In genomic region chr16:85759136-85759535, GRCh38 we compare ENCODE assay signal across 15 cellular contexts. TPM values are rescaled to one million over a fixed set of nuclear protein-coding genes. Genes with fewer than 3 reads are reported as not detected.
DNase-seq lines count a peak whose midpoint lies in the region; ATAC-seq, FAIRE-seq and TF ChIP-seq lines count a peak whose summit lies in the region.
"Had no signal": no experiment of that assay in that cellular context is flagged by ENCODE, and none has a peak within 500 bp of the region (broad histone marks: within the 10 kb centered on the region; RNA-seq: fewer than 3 reads in every experiment).

No MANE protein-coding gene starts in this region.

- DNase-seq in right lobe of liver: no peak
- DNase-seq in HepG2 (ENCODE audit: low spot score): no peak
- no peak for DNase-seq in activated naive CD8-positive, alpha-beta T cell treated with anti-CD3 and anti-CD28 coated beads, Interleukin-2, amount 10 ng/mL, durations not matched to agents 7 days and 5 days
- peak; percentile 60 for DNase-seq in stimulated activated naive B cell treated with anti-CD40 and anti-IgM and Interleukin-4, amounts not matched to agents 10 μg/mL and 1 μg/mL and 100 μg/mL, for 72 hours
- DNase-seq in DMS53 treated with DMSO at 0.1 percent for 48 hours (lab: John Stamatoyannopoulos, UW; ENCODE audit: unreplicated experiment): no peak
- DNase-seq in Ammon's horn (ENCODE audit: low spot score): no peak
- no peak for DNase-seq in stimulated activated CD4-positive, alpha-beta T cell treated with anti-CD3 and anti-CD28 coated beads, Interleukin-15, amount 100 ng/mL, for 24 hours
- DNase-seq: NCI-H1694 treated with DMSO at 0.1 percent for 48 hours had no signal

- H4K20me1 ChIP-seq in HepG2 (ENCODE audit: insufficient read depth, low read length): no peaks in the 10 kb centered on the region
- peaks cover 3% of the 10 kb centered on the region; the same call in 1 of the 2 replicates for H4K20me1 ChIP-seq in OCI-LY3 (ENCODE audit: insufficient read depth, low read length)

- no peak overlapping the region for H3K4me3 Mint-ChIP-seq in activated naive CD8-positive, alpha-beta T cell treated with anti-CD3 and anti-CD28 coated beads, Interleukin-2, amount 10 ng/mL, durations not matched to agents 7 days and 5 days
- peak overlapping the region; percentile 2 to 48 for H3K4me3 Mint-ChIP-seq in stimulated activated naive B cell treated with anti-CD40 and anti-IgM and Interleukin-4, amounts not matched to agents 10 μg/mL and 1 μg/mL and 100 μg/mL, for 72 hours

- POLR2A ChIA-PET in HepG2 (lab: Yijun Ruan, JAX): no interaction called here
- POLR2A ChIA-PET in activated naive CD8-positive, alpha-beta T cell treated with anti-CD3 and anti-CD28 coated beads, Interleukin-2, amount 10 ng/mL, durations not matched to agents 7 days and 5 days (lab: Charles Lee): no interaction called here

- TF ChIP-seq RAD21 in HepG2 (CRISPR knock-in tag; IDR thresholded peaks at IDR 0.05): no peak

- BruUV-seq in HepG2 (replicated peaks; lab: Mats Ljungman, UMichigan): no TSS peak

- H3K36me3 Mint-ChIP-seq in activated naive CD8-positive, alpha-beta T cell treated with anti-CD3 and anti-CD28 coated beads, Interleukin-2, amount 10 ng/mL, durations not matched to agents 7 days and 5 days: no peaks in the 10 kb centered on the region
- no peaks in the 10 kb centered on the region for H3K36me3 Mint-ChIP-seq in stimulated activated naive B cell treated with anti-CD40 and anti-IgM and Interleukin-4, amounts not matched to agents 10 μg/mL and 1 μg/mL and 100 μg/mL, for 72 hours

- TF ChIP-seq CTCF in right lobe of liver (IDR thresholded peaks at IDR 0.05): no peak
- TF ChIP-seq CTCF in HepG2 (CRISPR knock-in tag; IDR thresholded peaks at IDR 0.05): no peak
- TF ChIP-seq CTCF in OCI-LY3 (IDR thresholded peaks at IDR 0.05; ENCODE audit: low read depth, low read length): no peak

- no peaks in the 10 kb centered on the region for H3K9me3 Mint-ChIP-seq in activated naive CD8-positive, alpha-beta T cell treated with anti-CD3 and anti-CD28 coated beads, Interleukin-2, amount 10 ng/mL, durations not matched to agents 7 days and 5 days
- H3K9me3 Mint-ChIP-seq in stimulated activated naive B cell treated with anti-CD40 and anti-IgM and Interleukin-4, amounts not matched to agents 10 μg/mL and 1 μg/mL and 100 μg/mL, for 72 hours: peaks cover 0 to 2% of the 10 kb centered on the region in 2 donors

- H3K9me3 ChIP-seq in right lobe of liver (no peaks in the 10 kb centered on the region), HepG2 (ENCODE audit: low read length) (no peaks in the 10 kb centered on the region), OCI-LY3 (ENCODE audit: insufficient read depth, low read length) (no peaks in the 10 kb centered on the region)
- H3K9me3 ChIP-seq: gastroesophageal sphincter had no signal

- 48% methylated on average over 14 of the region's 16 CpGs for WGBS in right lobe of liver (ENCODE audit: insufficient coverage, low coverage, low lambda C conversion rate, missing lambda C conversion rate)
- 46% methylated on average over 14 of the region's 16 CpGs for WGBS in HepG2 (ENCODE audit: low lambda C conversion rate)

- H3K79me2 ChIP-seq in HepG2 (ENCODE audit: insufficient read depth, low read length) (no peaks in the 10 kb centered on the region), OCI-LY3 (ENCODE audit: low read length) (no peaks in the 10 kb centered on the region)

- intact Hi-C loops in right lobe of liver (cut with DNase I) (no loop called here), HepG2 (cut with micrococcal nuclease; ENCODE audit: unreplicated experiment) (no loop called here)

- H3K36me3 ChIP-seq in right lobe of liver (no peaks in the 10 kb centered on the region), HepG2 (replicated peaks in 1 of 2; ENCODE audit: control insufficient read depth in 1 of 2, insufficient read depth in 2 of 2, low read length in 2 of 2) (no peaks in the 10 kb centered on the region), OCI-LY3 (replicated peaks; ENCODE audit: low read depth, low read length) (no peaks in the 10 kb centered on the region)
- H3K36me3 ChIP-seq: gastroesophageal sphincter had no signal

- ATAC-seq in right lobe of liver (peak in 3 of 4 donors; percentile 16 to 41 (median 18)), HepG2 (no peak)
- peak; percentile 24 for ATAC-seq in activated naive CD8-positive, alpha-beta T cell treated with anti-CD3 and anti-CD28 coated beads, Interleukin-2, amount 10 ng/mL, durations not matched to agents 7 days and 5 days (ENCODE audit: low read depth)
- ATAC-seq in stimulated activated naive B cell treated with anti-CD40 and anti-IgM and Interleukin-4, amounts not matched to agents 10 μg/mL and 1 μg/mL and 100 μg/mL, for 72 hours (replicated peaks): peak; percentile 33 to 52
- ATAC-seq: gastroesophageal sphincter had no signal

- H3K27me3 ChIP-seq in right lobe of liver: no peaks in the 10 kb centered on the region
- H3K27me3 ChIP-seq in HepG2 (ENCODE audit: control insufficient read depth in 1 of 2, insufficient read depth in 2 of 2, low read length in 2 of 2): peaks cover 17 to 73% of the 10 kb centered on the region in 2 experiments
- peaks cover 74% of the 10 kb centered on the region for H3K27me3 ChIP-seq in OCI-LY3 (ENCODE audit: low read depth, low read length)

- TF ChIP-seq POLR2A in right lobe of liver (IDR thresholded peaks at IDR 0.05) (no peak), HepG2 (IDR thresholded peaks at IDR 0.05; ENCODE audit: insufficient read depth in 1 of 2, low read depth in 2 of 2, low read length in 2 of 2) (no peak)

- peaks cover 21% of the 10 kb centered on the region for H3K27me3 Mint-ChIP-seq in activated naive CD8-positive, alpha-beta T cell treated with anti-CD3 and anti-CD28 coated beads, Interleukin-2, amount 10 ng/mL, durations not matched to agents 7 days and 5 days
- H3K27me3 Mint-ChIP-seq in stimulated activated naive B cell treated with anti-CD40 and anti-IgM and Interleukin-4, amounts not matched to agents 10 μg/mL and 1 μg/mL and 100 μg/mL, for 72 hours: no peaks in the 10 kb centered on the region

- H3K9ac ChIP-seq in HepG2 (ENCODE audit: insufficient read depth, low read depth, low read length) (no peak overlapping the region), OCI-LY3 (ENCODE audit: low read length) (no peak overlapping the region)
- H3K9ac ChIP-seq: KMS-11 had no signal

- CTCF ChIA-PET in HepG2 (lab: Yijun Ruan, JAX; ENCODE audit: low intra/inter-chr PET ratio, low total read pairs): no interaction called here

- in situ Hi-C loops in HepG2 (cut with HindIII; ENCODE audit: extremely low pct_ligation_motif_present, low pct_unique_long_range_greater_than_20kb): no loop called here

- H3K4me3 ChIP-seq in right lobe of liver (no peak overlapping the region), HepG2 (replicated peaks in 1 of 3; ENCODE audit: insufficient read depth in 1 of 3, low read depth in 2 of 3, low read length in 3 of 3) (no peak overlapping the region), OCI-LY3 (ENCODE audit: low read length) (peak overlapping the region; percentile 38; the same call in 1 of the 2 replicates)
- H3K4me3 ChIP-seq: coronary artery, gastroesophageal sphincter had no signal

- H3K27ac Mint-ChIP-seq in activated naive CD8-positive, alpha-beta T cell treated with anti-CD3 and anti-CD28 coated beads, Interleukin-2, amount 10 ng/mL, durations not matched to agents 7 days and 5 days: no peak overlapping the region
- H3K27ac Mint-ChIP-seq in stimulated activated naive B cell treated with anti-CD40 and anti-IgM and Interleukin-4, amounts not matched to agents 10 μg/mL and 1 μg/mL and 100 μg/mL, for 72 hours: peak overlapping the region; percentile 15

- FAIRE-seq in HepG2 (lab: Jason Lieb, UNC): no peak
- FAIRE-seq: A204.1, GM19239 had no signal

- no peak for TF ChIP-seq EP300 in HepG2 (IDR thresholded peaks at IDR 0.05; ENCODE audit: low read depth in 2 of 2, low read length in 2 of 2)
- no peak for TF ChIP-seq EP300 in HepG2 (CRISPR knock-in tag; IDR thresholded peaks at IDR 0.05; ENCODE audit: borderline replicate concordance)

- no peak overlapping the region for H3K27ac ChIP-seq in right lobe of liver
- no peak overlapping the region for H3K27ac ChIP-seq in HepG2 (ENCODE audit: extremely low read length, insufficient read depth, low read length)
- no peak overlapping the region for H3K27ac ChIP-seq in OCI-LY3 (ENCODE audit: low read length)
- H3K27ac ChIP-seq: coronary artery, epithelial cell of prostate, gastroesophageal sphincter, KMS-11 had no signal

- H2AFZ ChIP-seq in HepG2 (ENCODE audit: low read length) (no peak overlapping the region), OCI-LY3 (ENCODE audit: low read depth, low read length) (no peak overlapping the region)

- H3K4me1 ChIP-seq in right lobe of liver: no peaks in the 10 kb centered on the region
- H3K4me1 ChIP-seq in HepG2 (ENCODE audit: insufficient read depth, low read length): no peaks in the 10 kb centered on the region
- peaks cover 54% of the 10 kb centered on the region for H3K4me1 ChIP-seq in OCI-LY3 (ENCODE audit: low read length)
- H3K4me1 ChIP-seq: gastroesophageal sphincter had no signal

- H3K4me1 Mint-ChIP-seq in activated naive CD8-positive, alpha-beta T cell treated with anti-CD3 and anti-CD28 coated beads, Interleukin-2, amount 10 ng/mL, durations not matched to agents 7 days and 5 days: peaks cover 10% of the 10 kb centered on the region
- H3K4me1 Mint-ChIP-seq in stimulated activated naive B cell treated with anti-CD40 and anti-IgM and Interleukin-4, amounts not matched to agents 10 μg/mL and 1 μg/mL and 100 μg/mL, for 72 hours: peaks cover 46 to 82% of the 10 kb centered on the region in 2 donors

- H3K4me2 ChIP-seq in HepG2 (ENCODE audit: low read depth, low read length) (no peak overlapping the region), OCI-LY3 (ENCODE audit: low read length) (peak overlapping the region; percentile 50)
- H3K4me2 ChIP-seq: KMS-11 had no signal

RNA-seq across cellular contexts. Expression of gene C16orf74, which starts 8.2 kb away (rescaled TPM):
- total RNA-seq in right lobe of liver (under 1 TPM in 4 of 6 experiments, not detected in 2; 0.31 to 0.98 (median 0.70) TPM), HepG2 (2016; rRNA removed; fragmentation: Illumina TruSeq; extraction: Trizol) (0.13 TPM in 1 of 2 replicates, not detected in the other)
- 0.35 TPM in 1 of 2 replicates, not detected in the other for total RNA-seq in HepG2 (2016; cell fraction: cytosol; rRNA removed; fragmentation: Illumina TruSeq; extraction: Trizol; ENCODE audit: low read depth)
- total RNA-seq in HepG2 (2016; cell fraction: insoluble cytoplasmic fraction; rRNA removed; fragmentation: Illumina TruSeq; extraction: Trizol): not detected in 2 replicates
- not detected in 2 replicates for total RNA-seq in HepG2 (2016; cell fraction: membrane; rRNA removed; fragmentation: Illumina TruSeq; extraction: Trizol)
- total RNA-seq in HepG2 (2016; cell fraction: nucleus; rRNA removed; fragmentation: Illumina TruSeq; extraction: Trizol): not detected in 2 replicates
- 0.26 and 0.29 TPM in 2 replicates for polyA plus RNA-seq in HepG2 (2011; rRNA removed)
- 0.13 and 0.28 TPM in 2 replicates for polyA plus RNA-seq in HepG2 (2011; cell fraction: cytosol; rRNA removed)
- polyA plus RNA-seq in HepG2 (2011; cell fraction: nucleus; rRNA removed): 0.16 and 0.37 TPM in 2 replicates
- polyA plus RNA-seq in HepG2 (2012): not detected in 2 replicates
- 0.35 and 0.65 TPM in 2 replicates for polyA plus RNA-seq in HepG2 (2016; cell fraction: cytosol; fragmentation: Illumina TruSeq; extraction: Trizol; ENCODE audit: low read depth)
- polyA plus RNA-seq in HepG2 (2016; cell fraction: insoluble cytoplasmic fraction; fragmentation: Illumina TruSeq; extraction: Trizol; ENCODE audit: low read depth): not detected in 2 replicates
- polyA plus RNA-seq in HepG2 (2016; cell fraction: membrane; fragmentation: Illumina TruSeq; extraction: Trizol; ENCODE audit: low read depth): 0.33 TPM in 1 of 2 replicates, not detected in the other
- polyA plus RNA-seq in HepG2 (2016; cell fraction: nucleus; fragmentation: Illumina TruSeq; extraction: Trizol; ENCODE audit: insufficient read depth, low read depth): not detected in 2 replicates
- 0.44 and 7.8 TPM in 2 replicates for polyA minus RNA-seq in HepG2 (2011; rRNA and poly(A)+ RNA removed; ENCODE audit: low replicate concordance)
- not detected in 2 replicates for polyA minus RNA-seq in HepG2 (2011; cell fraction: cytosol; rRNA and poly(A)+ RNA removed)
- not detected in 2 replicates for polyA minus RNA-seq in HepG2 (2011; cell fraction: nucleus; rRNA and poly(A)+ RNA removed)
- total RNA-seq in activated naive CD8-positive, alpha-beta T cell treated with anti-CD3 and anti-CD28 coated beads, Interleukin-2, amount 10 ng/mL, durations not matched to agents 7 days and 5 days: 1 to 10 TPM; 3.6 to 3.9 TPM

RNA-seq across cellular contexts. Expression of gene EMC8, which starts 40.2 kb away (rescaled TPM):
- total RNA-seq in right lobe of liver (10 to 100 TPM in 5 of 6 experiments, 1 to 10 TPM in 1; 9.2 to 22.4 (median 12.1) TPM), HepG2 (2016; rRNA removed; fragmentation: Illumina TruSeq; extraction: Trizol) (47.6 and 55.0 TPM in 2 replicates)
- 56.6 and 69.3 TPM in 2 replicates for total RNA-seq in HepG2 (2016; cell fraction: cytosol; rRNA removed; fragmentation: Illumina TruSeq; extraction: Trizol; ENCODE audit: low read depth)
- total RNA-seq in HepG2 (2016; cell fraction: insoluble cytoplasmic fraction; rRNA removed; fragmentation: Illumina TruSeq; extraction: Trizol): 42.9 and 52.9 TPM in 2 replicates
- 53.7 and 67.6 TPM in 2 replicates for total RNA-seq in HepG2 (2016; cell fraction: membrane; rRNA removed; fragmentation: Illumina TruSeq; extraction: Trizol)
- 34.0 and 36.1 TPM in 2 replicates for total RNA-seq in HepG2 (2016; cell fraction: nucleus; rRNA removed; fragmentation: Illumina TruSeq; extraction: Trizol)
- 71.6 and 76.0 TPM in 2 replicates for polyA plus RNA-seq in HepG2 (2011; rRNA removed)
- polyA plus RNA-seq in HepG2 (2011; cell fraction: cytosol; rRNA removed): 60.8 and 68.0 TPM in 2 replicates
- polyA plus RNA-seq in HepG2 (2011; cell fraction: nucleus; rRNA removed): 45.9 and 50.4 TPM in 2 replicates
- 29.9 and 30.5 TPM in 2 replicates for polyA plus RNA-seq in HepG2 (2012)
- 65.3 and 83.6 TPM in 2 replicates for polyA plus RNA-seq in HepG2 (2016; cell fraction: cytosol; fragmentation: Illumina TruSeq; extraction: Trizol; ENCODE audit: low read depth)
- 58.1 and 66.0 TPM in 2 replicates for polyA plus RNA-seq in HepG2 (2016; cell fraction: insoluble cytoplasmic fraction; fragmentation: Illumina TruSeq; extraction: Trizol; ENCODE audit: low read depth)
- 59.1 and 73.6 TPM in 2 replicates for polyA plus RNA-seq in HepG2 (2016; cell fraction: membrane; fragmentation: Illumina TruSeq; extraction: Trizol; ENCODE audit: low read depth)
- 69.1 and 78.6 TPM in 2 replicates for polyA plus RNA-seq in HepG2 (2016; cell fraction: nucleus; fragmentation: Illumina TruSeq; extraction: Trizol; ENCODE audit: insufficient read depth, low read depth)
- 61.8 and 82.3 TPM in 2 replicates for polyA minus RNA-seq in HepG2 (2011; rRNA and poly(A)+ RNA removed; ENCODE audit: low replicate concordance)
- 27.0 and 43.3 TPM in 2 replicates for polyA minus RNA-seq in HepG2 (2011; cell fraction: cytosol; rRNA and poly(A)+ RNA removed)
- 44.0 and 45.6 TPM in 2 replicates for polyA minus RNA-seq in HepG2 (2011; cell fraction: nucleus; rRNA and poly(A)+ RNA removed)
- total RNA-seq in activated naive CD8-positive, alpha-beta T cell treated with anti-CD3 and anti-CD28 coated beads, Interleukin-2, amount 10 ng/mL, durations not matched to agents 7 days and 5 days: 10 to 100 TPM; 29.2 to 34.1 TPM

RNA-seq across cellular contexts. Expression of gene COX4I1, which starts 40.4 kb away (rescaled TPM):
- 100 to 1,000 TPM; 247 to 417 (median 303) TPM for total RNA-seq in right lobe of liver
- 631 and 658 TPM in 2 replicates for total RNA-seq in HepG2 (2016; rRNA removed; fragmentation: Illumina TruSeq; extraction: Trizol)
- total RNA-seq in HepG2 (2016; cell fraction: cytosol; rRNA removed; fragmentation: Illumina TruSeq; extraction: Trizol; ENCODE audit: low read depth): 381 and 407 TPM in 2 replicates
- total RNA-seq in HepG2 (2016; cell fraction: insoluble cytoplasmic fraction; rRNA removed; fragmentation: Illumina TruSeq; extraction: Trizol): 648 and 655 TPM in 2 replicates
- total RNA-seq in HepG2 (2016; cell fraction: membrane; rRNA removed; fragmentation: Illumina TruSeq; extraction: Trizol): 496 and 528 TPM in 2 replicates
- 310 and 337 TPM in 2 replicates for total RNA-seq in HepG2 (2016; cell fraction: nucleus; rRNA removed; fragmentation: Illumina TruSeq; extraction: Trizol)
- polyA plus RNA-seq in HepG2 (2011; rRNA removed): 838 and 902 TPM in 2 replicates
- 1,053 and 1,212 TPM in 2 replicates for polyA plus RNA-seq in HepG2 (2011; cell fraction: cytosol; rRNA removed)
- polyA plus RNA-seq in HepG2 (2011; cell fraction: nucleus; rRNA removed): 388 and 389 TPM in 2 replicates
- 443 and 505 TPM in 2 replicates for polyA plus RNA-seq in HepG2 (2012)
- polyA plus RNA-seq in HepG2 (2016; cell fraction: cytosol; fragmentation: Illumina TruSeq; extraction: Trizol; ENCODE audit: low read depth): 414 and 464 TPM in 2 replicates
- 675 and 705 TPM in 2 replicates for polyA plus RNA-seq in HepG2 (2016; cell fraction: insoluble cytoplasmic fraction; fragmentation: Illumina TruSeq; extraction: Trizol; ENCODE audit: low read depth)
- polyA plus RNA-seq in HepG2 (2016; cell fraction: membrane; fragmentation: Illumina TruSeq; extraction: Trizol; ENCODE audit: low read depth): 456 and 498 TPM in 2 replicates
- polyA plus RNA-seq in HepG2 (2016; cell fraction: nucleus; fragmentation: Illumina TruSeq; extraction: Trizol; ENCODE audit: insufficient read depth, low read depth): 604 and 614 TPM in 2 replicates
- 364 and 524 TPM in 2 replicates for polyA minus RNA-seq in HepG2 (2011; rRNA and poly(A)+ RNA removed; ENCODE audit: low replicate concordance)
- 143 and 144 TPM in 2 replicates for polyA minus RNA-seq in HepG2 (2011; cell fraction: cytosol; rRNA and poly(A)+ RNA removed)
- polyA minus RNA-seq in HepG2 (2011; cell fraction: nucleus; rRNA and poly(A)+ RNA removed): 99.5 and 129 TPM in 2 replicates
- total RNA-seq in activated naive CD8-positive, alpha-beta T cell treated with anti-CD3 and anti-CD28 coated beads, Interleukin-2, amount 10 ng/mL, durations not matched to agents 7 days and 5 days: 100 to 1,000 TPM; 489 to 502 TPM
